21 cellular contexts compared by ENCODE assay signal in the genomic region with DNA sequence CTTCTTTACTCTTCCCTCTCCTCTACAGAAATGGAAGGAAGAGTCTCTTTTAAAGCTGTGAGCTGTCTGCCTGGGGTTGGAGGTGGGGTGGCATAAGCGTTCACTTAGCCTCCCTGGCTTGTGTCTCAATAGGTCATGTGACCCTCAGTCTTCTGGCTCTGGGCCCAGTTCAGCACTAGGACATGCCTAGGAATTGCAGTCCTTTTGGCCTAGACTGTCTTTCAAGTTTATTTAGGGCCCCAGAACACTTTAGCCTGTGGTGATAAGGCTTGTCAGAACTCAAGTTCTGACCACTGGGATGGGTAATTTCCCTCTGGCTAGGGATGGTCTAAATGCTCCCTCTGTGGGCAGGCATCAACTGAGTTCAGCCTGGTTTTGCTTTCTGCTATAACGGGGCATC. TPM values are rescaled to one million over a fixed set of nuclear protein-coding genes. Genes with fewer than 3 reads are reported as not detected.
A peak's percentile ranks its signal among the peaks of the same experiment; 100 is the strongest.
DNase-seq lines count a peak whose midpoint lies in the region; ATAC-seq, FAIRE-seq and TF ChIP-seq lines count a peak whose summit lies in the region.
"Had no signal": no experiment of that assay in that cellular context is flagged by ENCODE, and none has a peak within 500 bp of the region (broad histone marks: within the 10 kb centered on the region; RNA-seq: fewer than 3 reads in every experiment).

No MANE protein-coding gene starts in this region.

- H3K4me3 ChIP-seq in right atrium auricular region (no peak overlapping the region), kidney (ENCODE audit: low read length in 2 of 2) (no peak overlapping the region), upper lobe of right lung (no peak overlapping the region)
- H3K4me3 ChIP-seq: prostate gland, uterus had no signal

- H3K36me3 ChIP-seq in right atrium auricular region (no peaks in the 10 kb centered on the region), kidney (ENCODE audit: control insufficient read depth in 1 of 2, insufficient read depth in 2 of 2, low read length in 2 of 2) (no peaks in the 10 kb centered on the region), upper lobe of right lung (no peaks in the 10 kb centered on the region)
- H3K36me3 ChIP-seq: prostate gland, uterus had no signal

- peak; percentile 90 for ATAC-seq in Right ventricle myocardium superior (ENCODE audit: poor library complexity)
- ATAC-seq in upper lobe of right lung = peak; percentile 82
- ATAC-seq in GM19324 (IDR thresholded peaks at IDR 0.05; ENCODE audit: low FRiP score, unreplicated experiment) = no peak
- ATAC-seq: foreskin keratinocyte had no signal

- H3K27me3 ChIP-seq in right atrium auricular region = no peaks in the 10 kb centered on the region
- H3K27me3 ChIP-seq in upper lobe of right lung = no peaks in the 10 kb centered on the region
- H3K27me3 ChIP-seq: foreskin keratinocyte, uterus had no signal

- no peak overlapping the region for H3K27ac Mint-ChIP-seq in chondrocyte (ENCODE audit: unreplicated experiment)
- H3K27ac Mint-ChIP-seq: memory B cell, nephron had no signal

- FAIRE-seq in kidney (lab: Jason Lieb, UNC) = no peak
- FAIRE-seq: A204.1, H54 had no signal

- peak; percentile 67 for DNase-seq in Right ventricle myocardium superior
- no peak for DNase-seq in right atrium auricular region (ENCODE audit: low spot score)
- peak; percentile 63 to 71 for DNase-seq in erythroblast (lab: John Stamatoyannopoulos, UW)
- peak; percentile 70 for DNase-seq in kidney
- peak; percentile 65 for DNase-seq in upper lobe of right lung
- no peak for DNase-seq in retina
- no peak for DNase-seq in chondrocyte (ENCODE audit: low spot score)
- DNase-seq: activated CD4-positive, alpha-beta T cell treated with anti-CD3 and anti-CD28 coated beads for 1 hour; amniotic stem cell; central memory CD4-positive, alpha-beta T cell; effector memory CD4-positive, alpha-beta T cell; NCI-H2227 treated with DMSO at 0.1 percent for 48 hours; stimulated activated naive CD4-positive, alpha-beta T cell treated with Interleukin-2 at 50 U/mL for 16 hours; uterus had no signal

- no peaks in the 10 kb centered on the region for H3K9me3 ChIP-seq in right atrium auricular region
- H3K9me3 ChIP-seq in kidney (ENCODE audit: control insufficient read depth in 1 of 2, low read length in 2 of 2) = no peaks in the 10 kb centered on the region
- no peaks in the 10 kb centered on the region for H3K9me3 ChIP-seq in upper lobe of right lung
- H3K9me3 ChIP-seq: prostate gland, uterus had no signal

- peaks cover 12% of the 10 kb centered on the region for H3K9me3 Mint-ChIP-seq in chondrocyte (ENCODE audit: low read depth)

- intact Hi-C loops in Right ventricle myocardium superior (cut with DNase I) (no loop called here), kidney (cut with DNase I) (no loop called here), upper lobe of right lung (cut with DNase I) (no loop called here)

- no peak overlapping the region for H3K9ac ChIP-seq in kidney (ENCODE audit: low read length in 2 of 2)

- H3K4me1 Mint-ChIP-seq in chondrocyte (ENCODE audit: low read depth) = no peaks in the 10 kb centered on the region
- H3K4me1 Mint-ChIP-seq: memory B cell, nephron had no signal

- H3K36me3 Mint-ChIP-seq in chondrocyte (ENCODE audit: low read depth) = peaks cover 13% of the 10 kb centered on the region

- no peak overlapping the region for H3K27ac ChIP-seq in right atrium auricular region
- H3K27ac ChIP-seq in kidney (ENCODE audit: low read depth in 2 of 2, low read length in 2 of 2) = no peak overlapping the region
- no peak overlapping the region for H3K27ac ChIP-seq in upper lobe of right lung
- H3K27ac ChIP-seq: foreskin keratinocyte, prostate gland, uterus had no signal

- no peak for TF ChIP-seq CTCF in right atrium auricular region (IDR thresholded peaks at IDR 0.05)
- no peak for TF ChIP-seq CTCF in kidney (IDR thresholded peaks at IDR 0.05; ENCODE audit: borderline replicate concordance, extremely low read depth, insufficient read depth)
- no peak for TF ChIP-seq CTCF in upper lobe of right lung (IDR thresholded peaks at IDR 0.05)
- no peak for TF ChIP-seq CTCF in chondrocyte (IDR thresholded peaks at IDR 0.05)

- H3K4me1 ChIP-seq in right atrium auricular region = no peaks in the 10 kb centered on the region
- peaks cover 0 to 2% of the 10 kb centered on the region in 2 donors for H3K4me1 ChIP-seq in kidney (ENCODE audit: control insufficient read depth in 1 of 2, insufficient read depth in 1 of 2, low read depth in 1 of 2, low read length in 2 of 2)
- peaks cover 6% of the 10 kb centered on the region for H3K4me1 ChIP-seq in upper lobe of right lung
- H3K4me1 ChIP-seq: foreskin keratinocyte, prostate gland, uterus had no signal

- TF ChIP-seq POLR2A in erythroblast (IDR thresholded peaks at IDR 0.05; ENCODE audit: low read length) = no peak

- no peaks in the 10 kb centered on the region for H3K27me3 Mint-ChIP-seq in chondrocyte (ENCODE audit: low read depth)
- H3K27me3 Mint-ChIP-seq: memory B cell had no signal

- no peak overlapping the region for H3K4me3 Mint-ChIP-seq in chondrocyte (ENCODE audit: unreplicated experiment)
- H3K4me3 Mint-ChIP-seq: memory B cell, nephron had no signal

RNA-seq across cellular contexts. Expression of a gene that starts 34.3 kb away (rescaled TPM):
- total RNA-seq in Right ventricle myocardium superior = 4.6 TPM
- total RNA-seq in right atrium auricular region = 1 to 10 TPM; 5.9 to 9.5 TPM
- 16.0 TPM for total RNA-seq in kidney
- 6.5 TPM for polyA plus RNA-seq in kidney (ENCODE audit: insufficient read depth, low read depth, low replicate concordance)
- total RNA-seq in upper lobe of right lung = 13.1 TPM
- 13.3 to 15.4 TPM (median 15.2 TPM) in 3 replicates for total RNA-seq in chondrocyte

RNA-seq across cellular contexts. Expression of a gene that starts 42.9 kb away (rescaled TPM):
- total RNA-seq in Right ventricle myocardium superior (46.9 TPM), right atrium auricular region (10 to 100 TPM; 40.5 to 48.5 TPM), kidney (79.5 TPM), upper lobe of right lung (67.1 TPM), chondrocyte (52.4 to 64.2 TPM (median 52.9 TPM) in 3 replicates)
- 68.1 TPM for polyA plus RNA-seq in kidney (ENCODE audit: insufficient read depth, low read depth, low replicate concordance)

RNA-seq across cellular contexts. Expression of a gene that starts 43.2 kb away (rescaled TPM):
- total RNA-seq in Right ventricle myocardium superior (9.1 TPM), right atrium auricular region (10 to 100 TPM in 1 of 2 donors, 1 to 10 TPM in 1; 9.7 to 11.8 TPM), kidney (23.9 TPM), upper lobe of right lung (46.3 TPM), chondrocyte (24.6 to 33.7 TPM (median 28.1 TPM) in 3 replicates)
- 34.7 TPM for polyA plus RNA-seq in kidney (ENCODE audit: insufficient read depth, low read depth, low replicate concordance)

Comparison
In these comparisons a context has a peak if more than half of its experiments do, and no peak if none do; other contexts are left out.
1. DNase-seq: peak in Right ventricle myocardium superior (single experiment), erythroblast (2 of 2), kidney (single experiment) and upper lobe of right lung (single experiment); none in right atrium auricular region (single experiment), retina (single experiment) and chondrocyte (single experiment).